Comparison of ENCODE assay signal across 8 cellular contexts in genomic region chr12:48865441-48866290, GRCh38. TPM values are rescaled to one million over a fixed set of nuclear protein-coding genes. Genes with fewer than 3 reads are reported as not detected.
DNase-seq lines count a peak whose midpoint lies in the region; ATAC-seq and TF ChIP-seq lines count a peak whose summit lies in the region.

TSS of gene RND1 (minus strand) at chr12:48865870. CDS start at chr12:48865767, 103 bp downstream.

- H3K27ac ChIP-seq in esophagus squamous epithelium: peak within 1 kb of the TSS in 3 of 4 donors; percentile 44 to 56 (median 52)
- H3K27ac ChIP-seq in muscle layer of duodenum (ENCODE audit: low read length): no peak within 1 kb of the TSS

- peak in 3 of 4 donors; percentile 91 to 99 (median 95) for TF ChIP-seq POLR2A in esophagus squamous epithelium (IDR thresholded peaks at IDR 0.05)

- H3K36me3 ChIP-seq in esophagus squamous epithelium: no peaks in the 10 kb centered on the region
- H3K36me3 ChIP-seq in muscle layer of duodenum (ENCODE audit: control insufficient read depth in 1 of 2, insufficient read depth in 2 of 2, low read length in 2 of 2): no peaks in the 10 kb centered on the region

- 0 to 1% methylated on average over 20 to 27 of the region's 30 CpGs for WGBS in esophagus squamous epithelium, 2 donors

- H3K27me3 ChIP-seq in esophagus squamous epithelium (peaks cover 0 to 36% (median 2%) of the 10 kb centered on the region in 4 donors), muscle layer of duodenum (ENCODE audit: low read depth, low read length) (peaks cover 9% of the 10 kb centered on the region)

- in situ Hi-C loops in KBM-7 (cut with MboI; ENCODE audit: low pct_unique_long_range_greater_than_20kb, low sequenced_read_pairs): no loop called here

- H3K4me1 ChIP-seq in esophagus squamous epithelium (peaks cover 7 to 30% (median 11%) of the 10 kb centered on the region in 3 donors), muscle layer of duodenum (ENCODE audit: control insufficient read depth in 1 of 2, insufficient read depth in 2 of 2, low read length in 2 of 2) (peaks cover 0 to 16% of the 10 kb centered on the region in 2 donors)

- DNase-seq in DMS79 (lab: John Stamatoyannopoulos, UW) (peak; percentile 93), KBM-7 (peak; percentile 94), activated T-helper 1 cell treated with Interleukin-2 at 50 U/mL for 16 hours (ENCODE audit: low read depth) (peak; percentile 71), esophagus squamous epithelium (lab: John Stamatoyannopoulos, UW) (peak; percentile 14)
- peak; percentile 71 for DNase-seq in stimulated activated CD8-positive, alpha-beta memory T cell treated with anti-CD3 and anti-CD28 coated beads, Interleukin-7, amount 100 ng/mL, for 4 hours (ENCODE audit: low read depth in 2 of 2)

- ATAC-seq in GM21723 (IDR thresholded peaks at IDR 0.05; ENCODE audit: unreplicated experiment): peak; percentile 93

- intact Hi-C loops in esophagus squamous epithelium (cut with DNase I): no loop called here

- H3K4me3 ChIP-seq in esophagus squamous epithelium (peak within 1 kb of the TSS; percentile 41 to 69 (median 62)), muscle layer of duodenum (ENCODE audit: low read depth in 1 of 2, low read length in 2 of 2) (peak within 1 kb of the TSS; percentile 81 to 83)

- peak in 2 of 6 experiments; percentile 13 to 34 for TF ChIP-seq CTCF in esophagus squamous epithelium (IDR thresholded peaks at IDR 0.05)

- no peaks in the 10 kb centered on the region for H3K9me3 ChIP-seq in esophagus squamous epithelium
- no peaks in the 10 kb centered on the region for H3K9me3 ChIP-seq in muscle layer of duodenum (ENCODE audit: control insufficient read depth in 1 of 2, low read length in 2 of 2)

TF ChIP-seq in PFSK-1, 5 proteins besides CTCF, POLR2A, EP300 and RAD21:
- TF ChIP-seq POLR2AphosphoS5 (IDR thresholded peaks at IDR 0.05; ENCODE audit: low read depth, low read length) (peak; percentile 84; the same call in 1 of the 2 replicates), FOXP2 (optimal IDR thresholded peaks at IDR 0.05; ENCODE audit: borderline replicate concordance, extremely low read depth, extremely low read length, insufficient read depth) (no peak), TAF1 (IDR thresholded peaks at IDR 0.05; ENCODE audit: borderline replicate concordance, insufficient read depth, low read length) (peak; percentile 70; the same call in 1 of the 2 replicates), SIN3A (IDR thresholded peaks at IDR 0.05; ENCODE audit: borderline replicate concordance, insufficient read depth, low read length) (no peak), REST (IDR thresholded peaks at IDR 0.05; ENCODE audit: insufficient read depth in 1 of 2, low read depth in 2 of 2, low read length in 2 of 2) (no peak)

RNA-seq across cellular contexts. Expression of gene RND1, which starts in this region (rescaled TPM):
- not detected for polyA plus RNA-seq in PFSK-1 (2012; ENCODE audit: insufficient read length, low read depth)
- total RNA-seq in esophagus squamous epithelium: 1 to 10 TPM in 2 of 4 donors, under 1 TPM in 2; 0.57 to 6.1 (median 0.95) TPM

Comparison
In these comparisons a context has a peak if more than half of its experiments do, and no peak if none do; other contexts are left out.
1. DNase-seq: peak in every context shown above with its lines; median percentile 94 in KBM-7; 93 in DMS79; 71 in activated T-helper 1 cell treated with Interleukin-2 at 50 U/mL for 16 hours; 71 in stimulated activated CD8-positive, alpha-beta memory T cell treated with anti-CD3 and anti-CD28 coated beads, Interleukin-7, amount 100 ng/mL, for 4 hours; 14 in esophagus squamous epithelium.